Comparison of ENCODE assay signal across 8 cellular contexts in the genomic region with DNA sequence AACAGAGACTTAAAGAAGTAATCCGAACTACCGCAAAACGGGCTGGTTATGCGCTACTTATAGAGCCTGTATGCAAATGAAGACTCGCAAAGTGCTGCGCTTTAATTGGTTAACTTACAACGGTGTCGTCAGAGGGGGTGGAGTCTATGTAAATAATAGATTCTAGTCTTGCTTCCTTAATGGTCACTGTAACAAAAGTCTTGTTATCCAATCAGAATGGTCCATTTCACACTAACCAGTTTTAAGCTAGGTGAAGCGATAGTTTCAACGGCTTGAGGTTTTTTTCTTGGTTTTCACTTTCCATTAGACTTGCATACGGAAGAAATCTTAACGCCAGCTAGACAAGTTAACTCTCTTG.
DNase-seq lines count a peak whose midpoint lies in the region; ATAC-seq, FAIRE-seq and TF ChIP-seq lines count a peak whose summit lies in the region.
"Not testable (repeated sequence)": the region's sequence is repeated elsewhere in the genome, so short reads cannot be mapped to it uniquely, and the experiment has no call there.

No MANE protein-coding gene starts in this region.

- not testable (repeated sequence) for H3K9me3 ChIP-seq in right lobe of liver, gastrocnemius medialis, uterus

- not testable (repeated sequence) for H3K27me3 ChIP-seq in right lobe of liver, gastrocnemius medialis, uterus

- H3K36me3 ChIP-seq in right lobe of liver, gastrocnemius medialis, uterus: not testable (repeated sequence)

- in situ Hi-C loops in gastrocnemius medialis (cut with MboI; ENCODE audit: low sequenced_read_pairs in 4 of 4): not testable (repeated sequence)

- H3K27ac ChIP-seq in coronary artery (peak overlapping the region in 1 of 2 donors; percentile 88), uterus (peak overlapping the region; percentile 30 to 82)
- not testable (repeated sequence) for H3K27ac ChIP-seq in right lobe of liver, gastrocnemius medialis

- not testable (repeated sequence) for H3K4me3 Mint-ChIP-seq in activated T-cell treated with anti-CD3 and anti-CD28 coated beads, Interleukin-2, amount 50 U/mL, for 4 hours

- H3K9me3 Mint-ChIP-seq in activated T-cell treated with anti-CD3 and anti-CD28 coated beads, Interleukin-2, amount 50 U/mL, for 4 hours: not testable (repeated sequence)

- peak; percentile 83 for FAIRE-seq in frontal cortex (lab: Jason Lieb, UNC)

- H3K27me3 Mint-ChIP-seq in activated T-cell treated with anti-CD3 and anti-CD28 coated beads, Interleukin-2, amount 50 U/mL, for 4 hours (ENCODE audit: low read depth): not testable (repeated sequence)

- DNase-seq in MV-4-11 (lab: John Stamatoyannopoulos, UW): peak; percentile 89
- DNase-seq in activated T-cell treated with anti-CD3 and anti-CD28 coated beads, Interleukin-2, amount 50 U/mL, for 4 hours; coronary artery (ENCODE audit: low spot score); frontal cortex (ENCODE audit: low spot score in 2 of 2); right lobe of liver; gastrocnemius medialis; uterus: not testable (repeated sequence)

- peak; percentile 49 for ATAC-seq in GM18498 (IDR thresholded peaks at IDR 0.05; ENCODE audit: unreplicated experiment)
- peak; percentile 70 to 71 for ATAC-seq in activated T-cell treated with anti-CD3 and anti-CD28 coated beads, Interleukin-2, amount 50 U/mL, for 4 hours
- peak; percentile 86 to 91 (median 88) for ATAC-seq in right lobe of liver
- ATAC-seq in gastrocnemius medialis: peak; percentile 97 to 98

- intact Hi-C loops in right lobe of liver (cut with DNase I); gastrocnemius medialis (cut with DNase I; ENCODE audit: low total_unique reads); uterus (cut with DNase I; ENCODE audit: low total_unique reads): not testable (repeated sequence)

- TF ChIP-seq CTCF in coronary artery (IDR thresholded peaks at IDR 0.05); right lobe of liver (IDR thresholded peaks at IDR 0.05); gastrocnemius medialis (IDR thresholded peaks at IDR 0.05 in 4 of 5, conservative IDR thresholded peaks at IDR 0.05 in 1 of 5); uterus (IDR thresholded peaks at IDR 0.05): not testable (repeated sequence)

- not testable (repeated sequence) for H3K4me1 Mint-ChIP-seq in activated T-cell treated with anti-CD3 and anti-CD28 coated beads, Interleukin-2, amount 50 U/mL, for 4 hours (ENCODE audit: low read depth)

- not testable (repeated sequence) for H3K36me3 Mint-ChIP-seq in activated T-cell treated with anti-CD3 and anti-CD28 coated beads, Interleukin-2, amount 50 U/mL, for 4 hours (ENCODE audit: insufficient read depth)

- H3K4me1 ChIP-seq in right lobe of liver, gastrocnemius medialis, uterus: not testable (repeated sequence)

- 5% methylated on average over 12 of the region's 12 CpGs for WGBS in right lobe of liver (ENCODE audit: insufficient coverage, low coverage, low lambda C conversion rate, missing lambda C conversion rate)

- H3K4me3 ChIP-seq in coronary artery: peak overlapping the region; percentile 78
- H3K4me3 ChIP-seq in right lobe of liver: peak overlapping the region in 1 of 3 donors; percentile 31
- H3K4me3 ChIP-seq in gastrocnemius medialis: peak overlapping the region; percentile 35 to 51 (median 45)
- H3K4me3 ChIP-seq in uterus: peak overlapping the region; percentile 26 to 45

- not testable (repeated sequence) for TF ChIP-seq POLR2A in right lobe of liver (IDR thresholded peaks at IDR 0.05); gastrocnemius medialis (IDR thresholded peaks at IDR 0.05); uterus (IDR thresholded peaks at IDR 0.05)
